ENCODE assay signal across 6 cellular contexts in genomic region chr13:89287381-89287780, GRCh38.
"Had no signal": no experiment of that assay in that cellular context is flagged by ENCODE, and none has a peak within 500 bp of the region (broad histone marks: within the 10 kb centered on the region; RNA-seq: fewer than 3 reads in every experiment).

No MANE protein-coding gene starts in this region.

- H3K4me1 Mint-ChIP-seq: GM23338, H9 had no signal

- H3K27ac ChIP-seq: HL-60 had no signal

- H3K4me2 ChIP-seq: GM23338 had no signal

- DNase-seq: H9, HCEC 1CT had no signal

- ATAC-seq: GM23338, HepG2 had no signal

- H3K4me3 Mint-ChIP-seq: GM23338, H9, IgD-negative memory B cell had no signal

- H3K27me3 Mint-ChIP-seq: IgD-negative memory B cell had no signal

- H3K4me3 ChIP-seq: GM23338 had no signal

- H3K27ac Mint-ChIP-seq: GM23338, H9 had no signal

- H2AFZ ChIP-seq: GM23338 had no signal
